Comparison of ENCODE assay signal across 7 cellular contexts in the genomic region with DNA sequence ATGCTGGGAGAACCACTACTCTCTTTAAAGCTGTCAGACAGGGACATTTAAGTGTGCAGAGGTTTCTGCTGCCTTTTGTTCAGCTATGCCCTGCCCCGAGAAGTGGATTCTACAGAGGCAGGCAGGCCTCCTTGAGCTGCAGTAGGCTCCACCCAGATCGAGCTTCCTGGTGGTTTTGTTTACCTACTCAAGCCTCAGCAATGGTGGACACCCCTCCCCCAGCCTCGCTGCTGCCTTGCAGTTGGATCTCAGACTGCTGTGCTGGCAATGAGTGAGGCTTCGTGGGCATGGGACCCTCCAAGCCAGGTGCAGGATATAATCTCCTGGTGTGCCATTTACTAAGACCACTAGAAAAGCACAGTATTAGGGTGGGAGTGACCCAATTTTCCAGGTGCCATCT. TPM values are rescaled to one million over a fixed set of nuclear protein-coding genes. Genes with fewer than 3 reads are reported as not detected.
"Had no signal": no experiment of that assay in that cellular context is flagged by ENCODE, and none has a peak within 500 bp of the region (broad histone marks: within the 10 kb centered on the region; RNA-seq: fewer than 3 reads in every experiment).

No MANE protein-coding gene starts in this region.

RNA-seq across cellular contexts. Expression of a gene that starts 5.2 kb away (rescaled TPM):
- total RNA-seq: OCI-LY7, PC-3, PC-9, Right ventricle myocardium inferior, SJCRH30, SJSA1, SK-MEL-5 had no signal
